Comparison of ENCODE assay signal across 8 cellular contexts in genomic region chr1:211260161-211261107, GRCh38. TPM values are rescaled to one million over a fixed set of nuclear protein-coding genes. Genes with fewer than 3 reads are reported as not detected.
DNase-seq lines count a peak whose midpoint lies in the region; ATAC-seq and TF ChIP-seq lines count a peak whose summit lies in the region.

No MANE protein-coding gene starts in this region.

- no peaks in the 10 kb centered on the region for H3K27me3 ChIP-seq in heart right ventricle
- no peaks in the 10 kb centered on the region for H3K27me3 ChIP-seq in upper lobe of left lung

- peak in 2 of 4 donors; percentile 32 to 64 for TF ChIP-seq POLR2A in upper lobe of left lung (IDR thresholded peaks at IDR 0.05)

- H3K4me3 ChIP-seq in heart right ventricle (peak overlapping the region; percentile 58 to 98 (median 92)), upper lobe of left lung (peak overlapping the region; percentile 78 to 96 (median 88))

- ATAC-seq in heart right ventricle = peak; percentile 27 to 67 (median 56)
- peak; percentile 62 to 69 for ATAC-seq in upper lobe of left lung (ENCODE audit: low FRiP score in 2 of 2)

- intact Hi-C loops in heart right ventricle (cut with DNase I) (loop anchor here in 1 of 10 donors (5.0 kb wide), 1 partner anchor 47 kb away; no protein-coding TSS in a partner anchor), posterior vena cava (cut with DNase I) (no loop called here)

- H3K4me1 ChIP-seq in heart right ventricle = peaks cover 0 to 32% (median 28%) of the 10 kb centered on the region in 9 donors
- peaks cover 11 to 20% (median 16%) of the 10 kb centered on the region in 4 donors for H3K4me1 ChIP-seq in upper lobe of left lung

- peaks cover 4% of the 10 kb centered on the region for H3K27me3 Mint-ChIP-seq in HFFc6 (ENCODE audit: insufficient read depth)

- peaks cover 0 to 32% (median 0%) of the 10 kb centered on the region in 9 donors for H3K36me3 ChIP-seq in heart right ventricle
- peaks cover 0 to 5% (median under 1%) of the 10 kb centered on the region in 4 donors for H3K36me3 ChIP-seq in upper lobe of left lung

- peak overlapping the region; percentile 79 for H3K27ac Mint-ChIP-seq in HFFc6

- WGBS in adipose tissue, 3 donors = 0 to 1% (median 0%) methylated on average over 53 to 57 of the region's 58 CpGs
- WGBS in heart right ventricle, 2 donors = 1% methylated on average over 57 to 58 of the region's 58 CpGs
- 0 to 1% methylated on average over 31 to 50 of the region's 58 CpGs for WGBS in upper lobe of left lung, 2 donors

- H3K9me3 ChIP-seq in heart right ventricle = peaks cover 0 to 3% (median 0%) of the 10 kb centered on the region in 11 donors
- no peaks in the 10 kb centered on the region for H3K9me3 ChIP-seq in upper lobe of left lung

- H3K4me3 Mint-ChIP-seq in HFFc6 = peak overlapping the region; percentile 92

- peaks cover 8% of the 10 kb centered on the region for H3K36me3 Mint-ChIP-seq in HFFc6 (ENCODE audit: low read depth)

- H3K9me3 Mint-ChIP-seq in HFFc6 = no peaks in the 10 kb centered on the region

- H3K4me1 Mint-ChIP-seq in HFFc6 (ENCODE audit: low read depth) = peaks cover 24% of the 10 kb centered on the region

- peak; percentile 79 for DNase-seq in GM10266 (ENCODE audit: extremely low spot score)
- DNase-seq in HFFc6 = peak; percentile 69
- peak; percentile 80 for DNase-seq in NCI-H1048 (lab: John Stamatoyannopoulos, UW)
- DNase-seq in T follicular helper cell (ENCODE audit: low read depth) = peak; percentile 56
- peak; percentile 81 to 84 for DNase-seq in heart right ventricle
- peak; percentile 95 for DNase-seq in posterior vena cava (ENCODE audit: low spot score)
- peak; percentile 90 to 93 for DNase-seq in upper lobe of left lung

- H3K27ac ChIP-seq in adipose tissue (ENCODE audit: low read depth, low read length) (peak overlapping the region; percentile 23), heart right ventricle (peak overlapping the region; percentile 92 to 99 (median 99)), upper lobe of left lung (peak overlapping the region; percentile 96 to 100 (median 99))

- TF ChIP-seq EP300 in upper lobe of left lung (IDR thresholded peaks at IDR 0.05) = no peak

- no peak for TF ChIP-seq CTCF in GM10266 (IDR thresholded peaks at IDR 0.05; ENCODE audit: control insufficient read depth, insufficient read depth, low read depth, missing control alignments)
- TF ChIP-seq CTCF in HFFc6 (IDR thresholded peaks at IDR 0.05) = no peak
- TF ChIP-seq CTCF in heart right ventricle (IDR thresholded peaks at IDR 0.05) = no peak
- TF ChIP-seq CTCF in upper lobe of left lung (IDR thresholded peaks at IDR 0.05) = peak in 2 of 6 experiments; percentile 9 to 27

RNA-seq across cellular contexts. Expression of gene RCOR3, which starts 1.3 kb away (rescaled TPM):
- 10 to 100 TPM; 22.7 to 30.9 (median 24.8) TPM for total RNA-seq in HFFc6 (2021; fragmentation: NEBNext Ultra II Directional; extraction: Animal tissue kit (Norgen Biotek cat#: 25700))
- 10 to 100 TPM; 15.6 to 20.7 (median 16.1) TPM for polyA plus RNA-seq in adipose tissue
- 10 to 100 TPM; 38.9 to 65.5 (median 50.5) TPM for total RNA-seq in heart right ventricle
- 10 to 100 TPM; 17.7 to 49.8 TPM for polyA plus RNA-seq in heart right ventricle
- 10 to 100 TPM; 39.1 to 39.5 TPM for total RNA-seq in posterior vena cava
- 10 to 100 TPM; 27.2 to 97.4 (median 46.5) TPM for total RNA-seq in upper lobe of left lung

Comparison
In these comparisons a context has a peak if more than half of its experiments do, and no peak if none do; other contexts are left out.
1. Peak in every context shown above with its lines: DNase-seq, ATAC-seq, H3K4me3 ChIP-seq and H3K27ac ChIP-seq.
2. H3K27ac ChIP-seq: peak in every context shown above with its lines; median percentile 99 in heart right ventricle; 99 in upper lobe of left lung; 23 in adipose tissue.